Comparison of ENCODE assay signal across 27 cellular contexts in genomic region chr2:145617420-145617819, GRCh38.
"Had no signal": no experiment of that assay in that cellular context is flagged by ENCODE, and none has a peak within 500 bp of the region (broad histone marks: within the 10 kb centered on the region; RNA-seq: fewer than 3 reads in every experiment).

No MANE protein-coding gene starts in this region.

- H3K4me2 ChIP-seq: hepatocyte had no signal

- H3K4me1 ChIP-seq: ascending aorta, gastroesophageal sphincter, pancreas, prostate gland, tibial nerve had no signal

- H3K4me1 Mint-ChIP-seq: activated CD4-positive, alpha-beta memory T cell treated with anti-CD3 and anti-CD28 coated beads, Interleukin-2, amount 10 ng/mL, durations not matched to agents 7 days and 5 days; activated CD4-positive, alpha-beta T cell treated with anti-CD3 and anti-CD28 coated beads, Interleukin-2, amount 10 ng/mL, durations not matched to agents 7 days and 5 days; activated naive CD4-positive, alpha-beta T cell treated with anti-CD3 and anti-CD28 coated beads, Interleukin-2, amount 10 ng/mL, durations not matched to agents 7 days and 5 days; activated naive CD8-positive, alpha-beta T cell treated with anti-CD3 and anti-CD28 coated beads, Interleukin-2, amount 10 ng/mL, durations not matched to agents 7 days and 5 days; mesothelial cell of epicardium; nephron progenitor cell had no signal

- H3K4me3 ChIP-seq: ascending aorta, gastroesophageal sphincter, hepatocyte, pancreas, prostate gland, tibial nerve had no signal

- H3K4me3 Mint-ChIP-seq: activated CD4-positive, alpha-beta memory T cell treated with anti-CD3 and anti-CD28 coated beads, Interleukin-2, amount 10 ng/mL, durations not matched to agents 7 days and 5 days; activated CD4-positive, alpha-beta T cell treated with anti-CD3 and anti-CD28 coated beads, Interleukin-2, amount 10 ng/mL, durations not matched to agents 7 days and 5 days; activated naive CD4-positive, alpha-beta T cell treated with anti-CD3 and anti-CD28 coated beads, Interleukin-2, amount 10 ng/mL, durations not matched to agents 7 days and 5 days; activated naive CD8-positive, alpha-beta T cell treated with anti-CD3 and anti-CD28 coated beads, Interleukin-2, amount 10 ng/mL, durations not matched to agents 7 days and 5 days; activated T-cell treated with anti-CD3 and anti-CD28 coated beads, Interleukin-2, amount 50 U/mL, for 24 hours; effector memory CD8-positive, alpha-beta T cell; mesothelial cell of epicardium; naive B cell; nephron progenitor cell had no signal

- H3K9me3 ChIP-seq: ascending aorta, gastroesophageal sphincter, neutrophil, pancreas, prostate gland, tibial nerve had no signal

- H2AFZ ChIP-seq: hepatocyte had no signal

- H3K36me3 Mint-ChIP-seq: activated naive CD4-positive, alpha-beta T cell treated with anti-CD3 and anti-CD28 coated beads, Interleukin-2, amount 10 ng/mL, durations not matched to agents 7 days and 5 days; activated naive CD8-positive, alpha-beta T cell treated with anti-CD3 and anti-CD28 coated beads, Interleukin-2, amount 10 ng/mL, durations not matched to agents 7 days and 5 days; mesothelial cell of epicardium; naive B cell had no signal

- H3K36me3 ChIP-seq: ascending aorta, brain microvascular endothelial cell, gastroesophageal sphincter, neutrophil, pancreas, prostate gland, tibial nerve had no signal

- DNase-seq: activated CD4-positive, alpha-beta memory T cell treated with anti-CD3 and anti-CD28 coated beads, Interleukin-2, amount 10 ng/mL, durations not matched to agents 7 days and 5 days; activated CD4-positive, alpha-beta T cell treated with anti-CD3 and anti-CD28 coated beads for 1 hour; activated CD4-positive, alpha-beta T cell treated with anti-CD3 and anti-CD28 coated beads, Interleukin-2, amount 10 ng/mL, durations not matched to agents 7 days and 5 days; activated CD8-positive, alpha-beta memory T cell treated with anti-CD3 and anti-CD28 coated beads, Interleukin-2, amount 50 U/mL, for 48 hours; activated gamma-delta T cell; activated naive CD4-positive, alpha-beta T cell treated with anti-CD3 and anti-CD28 coated beads, Interleukin-2, amount 10 ng/mL, durations not matched to agents 7 days and 5 days; activated naive CD8-positive, alpha-beta T cell treated with anti-CD3 and anti-CD28 coated beads, Interleukin-2, amount 10 ng/mL, durations not matched to agents 7 days and 5 days; activated T-cell treated with anti-CD3 and anti-CD28 coated beads, Interleukin-2, amount 50 U/mL, for 24 hours; brain microvascular endothelial cell; cortex of kidney; effector memory CD8-positive, alpha-beta T cell; islet precursor cell; left cardiac atrium; left ventricle myocardium superior; naive B cell; nephron progenitor cell; pancreas; retina; stimulated activated naive CD4-positive, alpha-beta T cell treated with Interleukin-2 at 50 U/mL for 16 hours; T-helper 2 cell had no signal

- H3K79me2 ChIP-seq: hepatocyte had no signal

- H3K27me3 Mint-ChIP-seq: activated CD4-positive, alpha-beta memory T cell treated with anti-CD3 and anti-CD28 coated beads, Interleukin-2, amount 10 ng/mL, durations not matched to agents 7 days and 5 days; activated CD4-positive, alpha-beta T cell treated with anti-CD3 and anti-CD28 coated beads, Interleukin-2, amount 10 ng/mL, durations not matched to agents 7 days and 5 days; activated naive CD4-positive, alpha-beta T cell treated with anti-CD3 and anti-CD28 coated beads, Interleukin-2, amount 10 ng/mL, durations not matched to agents 7 days and 5 days; activated naive CD8-positive, alpha-beta T cell treated with anti-CD3 and anti-CD28 coated beads, Interleukin-2, amount 10 ng/mL, durations not matched to agents 7 days and 5 days; activated T-cell treated with anti-CD3 and anti-CD28 coated beads, Interleukin-2, amount 50 U/mL, for 24 hours; effector memory CD8-positive, alpha-beta T cell; naive B cell had no signal

- ATAC-seq: effector memory CD8-positive, alpha-beta T cell; gastroesophageal sphincter; left cardiac atrium; left ventricle myocardium superior; pancreas had no signal

- H3K27ac ChIP-seq: ascending aorta, brain microvascular endothelial cell, gastroesophageal sphincter, hepatocyte, neutrophil, pancreas, prostate gland, tibial nerve had no signal

- H3K27me3 ChIP-seq: ascending aorta, brain microvascular endothelial cell, gastroesophageal sphincter, hepatocyte, neutrophil, pancreas, tibial nerve had no signal

- H3K9me3 Mint-ChIP-seq: activated naive CD4-positive, alpha-beta T cell treated with anti-CD3 and anti-CD28 coated beads, Interleukin-2, amount 10 ng/mL, durations not matched to agents 7 days and 5 days; activated T-cell treated with anti-CD3 and anti-CD28 coated beads, Interleukin-2, amount 50 U/mL, for 24 hours; nephron progenitor cell had no signal

- H3K27ac Mint-ChIP-seq: activated CD4-positive, alpha-beta memory T cell treated with anti-CD3 and anti-CD28 coated beads, Interleukin-2, amount 10 ng/mL, durations not matched to agents 7 days and 5 days; activated CD4-positive, alpha-beta T cell treated with anti-CD3 and anti-CD28 coated beads, Interleukin-2, amount 10 ng/mL, durations not matched to agents 7 days and 5 days; activated naive CD4-positive, alpha-beta T cell treated with anti-CD3 and anti-CD28 coated beads, Interleukin-2, amount 10 ng/mL, durations not matched to agents 7 days and 5 days; activated naive CD8-positive, alpha-beta T cell treated with anti-CD3 and anti-CD28 coated beads, Interleukin-2, amount 10 ng/mL, durations not matched to agents 7 days and 5 days; activated T-cell treated with anti-CD3 and anti-CD28 coated beads, Interleukin-2, amount 50 U/mL, for 24 hours; effector memory CD8-positive, alpha-beta T cell; mesothelial cell of epicardium; nephron progenitor cell had no signal
